Comparison of ENCODE assay signal across 1 cellular context in the genomic region with DNA sequence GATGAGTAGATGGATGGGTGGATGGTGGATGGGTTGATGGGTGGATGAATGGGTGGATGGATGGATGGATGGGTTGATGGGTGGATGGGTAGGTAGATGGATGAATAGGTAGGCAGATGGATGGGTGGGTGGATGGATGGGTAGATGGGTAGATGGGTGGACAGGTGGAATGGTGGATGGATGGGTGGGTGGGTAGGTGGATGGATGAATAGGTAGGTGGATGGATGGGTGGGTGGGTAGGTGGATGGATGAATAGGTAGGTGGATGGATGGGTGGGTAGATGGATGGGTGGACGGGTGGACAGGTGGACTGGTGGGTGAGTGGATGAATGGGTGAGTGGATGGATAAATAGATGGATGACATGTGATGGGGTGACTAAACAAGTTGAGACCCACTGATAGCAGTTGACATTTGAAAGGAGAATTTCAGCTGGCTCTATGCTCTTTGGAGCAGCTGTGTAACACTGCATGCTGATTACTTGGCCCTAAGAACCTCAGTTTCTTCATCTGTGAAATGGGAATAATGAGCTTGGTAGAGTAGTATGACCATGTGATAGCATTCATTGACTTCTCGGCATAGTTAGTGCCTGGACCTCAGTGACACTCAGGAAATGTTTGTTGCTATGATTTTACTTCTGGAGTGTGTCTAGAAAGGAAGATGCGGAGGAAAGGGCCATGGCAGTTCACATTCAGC.
TF ChIP-seq lines count a peak whose summit lies in the region.

No MANE protein-coding gene starts in this region.

TF ChIP-seq in K562, 482 proteins besides CTCF, POLR2A, EP300 and RAD21 (continued from another document):
- peak; percentile 81 for TF ChIP-seq RBM25 (IDR thresholded peaks at IDR 0.05; ENCODE audit: low read depth, low read length, severe bottlenecking)
